25 cellular contexts compared by ENCODE assay signal in the genomic region with DNA sequence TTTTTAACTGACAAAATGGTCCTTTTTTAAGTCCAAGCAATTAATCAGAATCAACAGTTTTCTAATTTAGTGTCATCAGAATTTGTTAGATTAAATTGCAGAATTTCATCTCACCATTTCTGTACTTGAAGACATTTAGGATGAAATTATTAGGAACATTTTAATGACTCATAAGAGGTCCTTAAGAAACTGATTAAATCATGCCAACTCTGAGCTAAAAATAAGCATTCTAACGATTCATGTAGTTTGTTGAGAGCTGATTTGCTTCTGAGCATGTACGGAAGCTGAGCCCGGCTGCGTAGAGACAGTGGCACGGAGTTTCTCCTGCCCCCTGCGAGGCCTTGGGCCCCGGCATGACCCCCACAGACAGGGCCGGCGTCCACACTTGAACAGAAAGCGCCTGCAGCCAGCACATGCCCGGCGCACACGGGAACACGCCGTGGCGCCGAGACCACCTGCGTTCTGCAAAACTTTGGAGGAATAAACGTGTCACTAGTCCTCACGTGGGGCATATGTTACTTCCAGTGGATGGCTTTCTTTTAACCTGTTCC.
DNase-seq lines count a peak whose midpoint lies in the region; ATAC-seq and TF ChIP-seq lines count a peak whose summit lies in the region.
"Had no signal": no experiment of that assay in that cellular context is flagged by ENCODE, and none has a peak within 500 bp of the region (broad histone marks: within the 10 kb centered on the region; RNA-seq: fewer than 3 reads in every experiment).

No MANE protein-coding gene starts in this region.

- DNase-seq in AG04449 (ENCODE audit: low read depth, low spot score) (peak; percentile 16), Panc1 (ENCODE audit: low read depth, low spot score) (no peak), fibroblast of pulmonary artery (ENCODE audit: low read depth) (peak; percentile 27), right lobe of liver (peak in 2 of 3 donors; percentile 16 to 37), NCI-H1694 treated with DMSO at 0.1 percent for 48 hours (lab: John Stamatoyannopoulos, UW) (no peak), RPMI8226 (no peak), mesendoderm (no peak)
- DNase-seq in activated naive CD8-positive, alpha-beta T cell treated with anti-CD3 and anti-CD28 coated beads for 36 hours = no peak
- DNase-seq: activated CD4-positive, alpha-beta T cell treated with anti-CD3 and anti-CD28 coated beads for 48 hours; activated T-cell treated with anti-CD3 and anti-CD28 coated beads, Interleukin-2, amount 50 U/mL, for 72 hours; cerebellar nuclear complex; COR-L47; DMS79; Kasumi-1; NCI-H526; small intestine had no signal

- H3K4me1 ChIP-seq in Panc1 (ENCODE audit: control insufficient read depth, insufficient read depth, low read length) (no peaks in the 10 kb centered on the region), right lobe of liver (no peaks in the 10 kb centered on the region), mesendoderm (ENCODE audit: control insufficient read depth, low read depth, low read length) (no peaks in the 10 kb centered on the region)
- H3K4me1 ChIP-seq: A549, prostate gland, suprapubic skin had no signal

- ATAC-seq in Panc1 (no peak), right lobe of liver (no peak)
- ATAC-seq: A549; activated naive CD4-positive, alpha-beta T cell treated with anti-CD3 and anti-CD28 coated beads, Interleukin-2, amount 50 U/mL, for 72 hours; activated T-cell treated with anti-CD3 and anti-CD28 coated beads, Interleukin-2, amount 50 U/mL, for 72 hours had no signal

- H3K4me3 ChIP-seq in AG04449 (ENCODE audit: low read depth, low read length) (no peak overlapping the region), Panc1 (ENCODE audit: low read depth in 2 of 2, low read length in 2 of 2) (no peak overlapping the region), fibroblast of pulmonary artery (replicated peaks; ENCODE audit: low read depth, low read length) (no peak overlapping the region), right lobe of liver (no peak overlapping the region), mesendoderm (ENCODE audit: low read length) (no peak overlapping the region)
- H3K4me3 ChIP-seq: A549, BLaER1, prostate gland, SK-N-MC, suprapubic skin had no signal

- no peak overlapping the region for H3K4me3 Mint-ChIP-seq in activated naive CD8-positive, alpha-beta T cell treated with anti-CD3 and anti-CD28 coated beads for 36 hours
- H3K4me3 Mint-ChIP-seq: activated T-cell treated with anti-CD3 and anti-CD28 coated beads, Interleukin-2, amount 50 U/mL, for 72 hours; memory B cell had no signal

- CTCF ChIA-PET in AG04449 (lab: Yijun Ruan, JAX) (interaction anchor here (1.0 to 1.3 kb wide), 4 partner anchors 10 to 272 kb away, joined by 3 to 4 read pairs (median 3); no protein-coding TSS in a partner anchor), Panc1 (lab: Charles Lee) (no interaction called here)

- no peak overlapping the region for H3K56ac ChIP-seq in mesendoderm (ENCODE audit: low read length)

- H3K9ac ChIP-seq in mesendoderm (ENCODE audit: low read length) = no peak overlapping the region
- H3K9ac ChIP-seq: BLaER1 had no signal

- H3K36me3 Mint-ChIP-seq in activated naive CD8-positive, alpha-beta T cell treated with anti-CD3 and anti-CD28 coated beads for 36 hours = peaks cover 6% of the 10 kb centered on the region

- TF ChIP-seq CTCF in AG04449 (IDR thresholded peaks at IDR 0.05; ENCODE audit: insufficient read depth, low read length, missing control alignments) = no peak
- TF ChIP-seq CTCF in Panc1 (IDR thresholded peaks at IDR 0.05) = no peak
- no peak for TF ChIP-seq CTCF in fibroblast of pulmonary artery (IDR thresholded peaks at IDR 0.05; ENCODE audit: low read length, missing control alignments)
- TF ChIP-seq CTCF in right lobe of liver (IDR thresholded peaks at IDR 0.05) = no peak

- H3K79me2 ChIP-seq in mesendoderm (ENCODE audit: control insufficient read depth, insufficient read depth, low read length) = no peaks in the 10 kb centered on the region

- H3K27me3 Mint-ChIP-seq in activated naive CD8-positive, alpha-beta T cell treated with anti-CD3 and anti-CD28 coated beads for 36 hours = no peaks in the 10 kb centered on the region
- H3K27me3 Mint-ChIP-seq: memory B cell had no signal

- no peak overlapping the region for H3K18ac ChIP-seq in mesendoderm (ENCODE audit: low read length)

- in situ Hi-C loops in Panc1 (cut with HindIII; ENCODE audit: low pct_unique_long_range_greater_than_20kb, low sequenced_read_pairs) = no loop called here

- TSS peak; percentile 26 for BruUV-seq in Panc1 (replicated peaks; lab: Mats Ljungman, UMichigan)

- H3K9me3 Mint-ChIP-seq in activated naive CD8-positive, alpha-beta T cell treated with anti-CD3 and anti-CD28 coated beads for 36 hours = no peaks in the 10 kb centered on the region
- H3K9me3 Mint-ChIP-seq: activated naive CD4-positive, alpha-beta T cell treated with anti-CD3 and anti-CD28 coated beads, Interleukin-2, amount 50 U/mL, for 72 hours; activated T-cell treated with anti-CD3 and anti-CD28 coated beads, Interleukin-2, amount 50 U/mL, for 72 hours; memory B cell had no signal

- H3K4me1 Mint-ChIP-seq in activated naive CD8-positive, alpha-beta T cell treated with anti-CD3 and anti-CD28 coated beads for 36 hours = no peaks in the 10 kb centered on the region

- H2BK120ac ChIP-seq in mesendoderm (ENCODE audit: low read depth, low read length) = no peak overlapping the region

- WGBS in right lobe of liver (ENCODE audit: insufficient coverage, low coverage, low lambda C conversion rate, missing lambda C conversion rate) = 85% methylated on average over 12 of the region's 20 CpGs
- WGBS in mesendoderm (ENCODE audit: extremely low coverage, insufficient coverage, low lambda C conversion rate) = no CpG with 5 or more reads among the region's 20 CpGs

- no peaks in the 10 kb centered on the region for H3K79me1 ChIP-seq in mesendoderm (ENCODE audit: low read length)

- no peak overlapping the region for H3K27ac Mint-ChIP-seq in activated naive CD8-positive, alpha-beta T cell treated with anti-CD3 and anti-CD28 coated beads for 36 hours
- H3K27ac Mint-ChIP-seq: activated naive CD4-positive, alpha-beta T cell treated with anti-CD3 and anti-CD28 coated beads, Interleukin-2, amount 50 U/mL, for 72 hours; activated T-cell treated with anti-CD3 and anti-CD28 coated beads, Interleukin-2, amount 50 U/mL, for 72 hours; memory B cell had no signal

- no peaks in the 10 kb centered on the region for H3K36me3 ChIP-seq in Panc1 (ENCODE audit: control insufficient read depth, insufficient read depth, low read length)
- peaks cover 0 to 28% (median 3%) of the 10 kb centered on the region in 4 donors for H3K36me3 ChIP-seq in right lobe of liver
- peaks cover 2% of the 10 kb centered on the region for H3K36me3 ChIP-seq in mesendoderm (ENCODE audit: control insufficient read depth, insufficient read depth, low read length)
- H3K36me3 ChIP-seq: prostate gland had no signal

- no peak overlapping the region for H4K8ac ChIP-seq in mesendoderm (ENCODE audit: low read depth, low read length)

- H3K4ac ChIP-seq in mesendoderm (ENCODE audit: low read depth, low read length) = no peak overlapping the region

- H2BK5ac ChIP-seq in mesendoderm (ENCODE audit: low read length) = no peak overlapping the region

- TF ChIP-seq POLR2A in right lobe of liver (IDR thresholded peaks at IDR 0.05) = no peak

- H3K27ac ChIP-seq in Panc1 (ENCODE audit: low read length) (no peak overlapping the region), right lobe of liver (no peak overlapping the region), mesendoderm (ENCODE audit: low read depth, low read length) (no peak overlapping the region)
- H3K27ac ChIP-seq: A549, BLaER1, epithelial cell of prostate, prostate gland, SK-N-MC, suprapubic skin, VCaP had no signal

- H3K9me3 ChIP-seq in Panc1 (ENCODE audit: control insufficient read depth, insufficient read depth, low read depth, low read length) (no peaks in the 10 kb centered on the region), right lobe of liver (no peaks in the 10 kb centered on the region)
- H3K9me3 ChIP-seq: A549, BLaER1, prostate gland, suprapubic skin had no signal

- H3K27me3 ChIP-seq in Panc1 (ENCODE audit: control insufficient read depth, insufficient read depth, low read length) (no peaks in the 10 kb centered on the region), right lobe of liver (no peaks in the 10 kb centered on the region), mesendoderm (ENCODE audit: insufficient read depth, low read length, poor library complexity) (no peaks in the 10 kb centered on the region)
- H3K27me3 ChIP-seq: suprapubic skin had no signal

- H2BK15ac ChIP-seq in mesendoderm (replicated peaks; ENCODE audit: low read depth) = no peak overlapping the region

- no peak overlapping the region for H3K23ac ChIP-seq in mesendoderm (ENCODE audit: low read length)

- intact Hi-C loops in Panc1 (cut with micrococcal nuclease; ENCODE audit: unreplicated experiment) (loop anchor here (10.0 kb wide), 1 partner anchor 235 kb away; no protein-coding TSS in a partner anchor), right lobe of liver (cut with DNase I) (loop anchor here (10.0 kb wide), 1 partner anchor 235 kb away; no protein-coding TSS in a partner anchor)

- no peak overlapping the region for H3K4me2 ChIP-seq in mesendoderm (ENCODE audit: low read length)
- H3K4me2 ChIP-seq: A549, BLaER1 had no signal

- no peak overlapping the region for H4K5ac ChIP-seq in mesendoderm (ENCODE audit: low read length)

- H2AK5ac ChIP-seq in mesendoderm (ENCODE audit: low read length) = no peak overlapping the region

- POLR2A ChIA-PET in AG04449 (lab: Yijun Ruan, JAX) (no interaction called here), Panc1 (lab: Charles Lee) (no interaction called here)

Comparison
In these comparisons a context has a peak if more than half of its experiments do, and no peak if none do; other contexts are left out.
1. DNase-seq: peak in AG04449 (single experiment), fibroblast of pulmonary artery (single experiment) and right lobe of liver (2 of 3); none in Panc1 (single experiment), NCI-H1694 treated with DMSO at 0.1 percent for 48 hours (single experiment), activated naive CD8-positive, alpha-beta T cell treated with anti-CD3 and anti-CD28 coated beads for 36 hours (single experiment), RPMI8226 (single experiment) and mesendoderm (single experiment).